ENCODE assay signal across 10 cellular contexts in the genomic region with DNA sequence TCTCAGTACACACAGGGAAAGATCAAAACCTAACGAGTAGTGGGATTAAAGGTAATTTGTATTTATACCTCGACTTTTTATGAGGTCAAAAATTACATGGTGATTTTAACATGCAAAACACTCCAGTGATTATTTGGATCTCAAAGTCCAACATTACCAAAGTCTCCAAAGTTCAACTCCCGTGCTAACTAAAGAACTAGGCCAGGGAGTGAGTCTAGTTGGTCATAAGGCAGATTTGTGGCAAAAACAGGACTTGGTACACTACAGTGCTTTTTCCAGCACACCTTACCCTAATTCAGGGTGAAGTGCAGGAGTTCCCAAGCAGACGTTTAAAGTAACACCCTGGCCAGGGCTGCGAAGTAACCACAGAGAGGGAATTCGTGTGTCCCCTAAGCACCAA. TPM values are rescaled to one million over a fixed set of nuclear protein-coding genes. Genes with fewer than 3 reads are reported as not detected.
DNase-seq lines count a peak whose midpoint lies in the region; ATAC-seq, FAIRE-seq and TF ChIP-seq lines count a peak whose summit lies in the region.
"Had no signal": no experiment of that assay in that cellular context is flagged by ENCODE, and none has a peak within 500 bp of the region (broad histone marks: within the 10 kb centered on the region; RNA-seq: fewer than 3 reads in every experiment).

No MANE protein-coding gene starts in this region.

- peaks cover 50% of the 10 kb centered on the region for H3K79me2 ChIP-seq in astrocyte (ENCODE audit: insufficient read depth, low read length)

- TF ChIP-seq CTCF in C4-2B (conservative IDR thresholded peaks at IDR 0.05) (no peak), astrocyte (IDR thresholded peaks at IDR 0.05; ENCODE audit: insufficient read depth, low read depth, low read length) (no peak)

- peaks cover 16% of the 10 kb centered on the region for H3K27me3 Mint-ChIP-seq in astrocyte (ENCODE audit: low read depth, unreplicated experiment)
- H3K27me3 Mint-ChIP-seq in naive thymus-derived CD4-positive, alpha-beta T cell, result peaks cover 18 to 31% (median 29%) of the 10 kb centered on the region in 5 donors

- intact Hi-C loops in naive thymus-derived CD4-positive, alpha-beta T cell (cut with micrococcal nuclease), result loop anchor here in 1 of 2 donors (5.0 kb wide), 2 partner anchors 180 to 380 kb away; a partner anchor contains a TSS

- peaks cover 6% of the 10 kb centered on the region for H3K36me3 Mint-ChIP-seq in astrocyte (ENCODE audit: low read depth, unreplicated experiment)
- H3K36me3 Mint-ChIP-seq in naive thymus-derived CD4-positive, alpha-beta T cell, result peaks cover 8 to 17% (median 14%) of the 10 kb centered on the region in 5 donors

- H3K36me3 ChIP-seq in HUES6 (ENCODE audit: control insufficient read depth, insufficient read depth, low read length), result peaks cover 20% of the 10 kb centered on the region
- H3K36me3 ChIP-seq in astrocyte (ENCODE audit: insufficient read depth, low read length), result peaks cover 8% of the 10 kb centered on the region
- peaks cover 0 to 9% (median 0%) of the 10 kb centered on the region in 3 experiments for H3K36me3 ChIP-seq in naive thymus-derived CD4-positive, alpha-beta T cell (ENCODE audit: control insufficient read depth in 2 of 3, insufficient read depth in 3 of 3, low read length in 3 of 3)

- POLR2A ChIA-PET in naive thymus-derived CD4-positive, alpha-beta T cell (lab: Charles Lee), result no interaction called here

- H3K27ac Mint-ChIP-seq in astrocyte (ENCODE audit: unreplicated experiment), result no peak overlapping the region
- H3K27ac Mint-ChIP-seq in naive thymus-derived CD4-positive, alpha-beta T cell, result peak overlapping the region in 8 of 9 donors; percentile 22 to 93 (median 58)

- CTCF ChIA-PET in naive thymus-derived CD4-positive, alpha-beta T cell (lab: Charles Lee), result no interaction called here

- peaks cover 5% of the 10 kb centered on the region for H3K4me1 Mint-ChIP-seq in astrocyte (ENCODE audit: low read depth, unreplicated experiment)
- peaks cover 21 to 67% (median 48%) of the 10 kb centered on the region in 7 donors for H3K4me1 Mint-ChIP-seq in naive thymus-derived CD4-positive, alpha-beta T cell

- peaks cover 22% of the 10 kb centered on the region for H4K20me1 ChIP-seq in astrocyte (ENCODE audit: insufficient read depth, low read length)

- ATAC-seq in naive thymus-derived CD4-positive, alpha-beta T cell, result no peak
- ATAC-seq in HG03439 (IDR thresholded peaks at IDR 0.05; ENCODE audit: unreplicated experiment), result no peak
- no peak for ATAC-seq in HG03095 (IDR thresholded peaks at IDR 0.05; ENCODE audit: unreplicated experiment)
- no peak for ATAC-seq in HG03469 (IDR thresholded peaks at IDR 0.05; ENCODE audit: unreplicated experiment)
- no peak for ATAC-seq in HG03097 (IDR thresholded peaks at IDR 0.05; ENCODE audit: low FRiP score, unreplicated experiment)
- ATAC-seq: body of pancreas had no signal

- peak overlapping the region; percentile 63 for H3K4me3 Mint-ChIP-seq in astrocyte (ENCODE audit: unreplicated experiment)
- H3K4me3 Mint-ChIP-seq in naive thymus-derived CD4-positive, alpha-beta T cell, result peak overlapping the region; percentile 57 to 98 (median 78)

- no peak for FAIRE-seq in astrocyte (lab: Jason Lieb, UNC)

- H3K4me1 ChIP-seq in HUES6 (ENCODE audit: control insufficient read depth, insufficient read depth, low read length) (0 out of 2 replicates have a peak, but pooled peaks cover 2% of the 10 kb centered on the region), astrocyte (ENCODE audit: insufficient read depth, low read length) (peaks cover 9% of the 10 kb centered on the region)
- peaks cover 7 to 13% of the 10 kb centered on the region in 2 donors for H3K4me1 ChIP-seq in naive thymus-derived CD4-positive, alpha-beta T cell (ENCODE audit: control insufficient read depth in 2 of 2, insufficient read depth in 2 of 2, low read length in 2 of 2)

- H2AFZ ChIP-seq in astrocyte (ENCODE audit: low read depth, low read length), result no peak overlapping the region

- DNase-seq in astrocyte (ENCODE audit: low read depth), result no peak
- no peak for DNase-seq in naive thymus-derived CD4-positive, alpha-beta T cell
- DNase-seq: body of pancreas, EL had no signal

- H3K9ac ChIP-seq in HUES6 (ENCODE audit: low read length), result no peak overlapping the region
- H3K9ac ChIP-seq in astrocyte (ENCODE audit: low read length), result no peak overlapping the region

- peaks cover 22% of the 10 kb centered on the region for H3K27me3 ChIP-seq in HUES6 (ENCODE audit: control insufficient read depth, insufficient read depth, low read length)
- H3K27me3 ChIP-seq in astrocyte (ENCODE audit: insufficient read depth, low read length), result peaks cover 14% of the 10 kb centered on the region
- H3K27me3 ChIP-seq in naive thymus-derived CD4-positive, alpha-beta T cell (ENCODE audit: control insufficient read depth in 2 of 2, insufficient read depth in 2 of 2, low read length in 2 of 2), result peaks cover 0 to 4% of the 10 kb centered on the region in 2 donors
- H3K27me3 ChIP-seq: body of pancreas had no signal

- H3K4me3 ChIP-seq in HUES6 (ENCODE audit: low read depth, low read length), result peak overlapping the region; percentile 33; the same call in 1 of the 2 replicates
- H3K4me3 ChIP-seq in astrocyte (ENCODE audit: insufficient read depth, low read depth, low read length), result no peak overlapping the region
- H3K4me3 ChIP-seq in naive thymus-derived CD4-positive, alpha-beta T cell (ENCODE audit: low read length), result no peak overlapping the region

- peak overlapping the region; percentile 86 for H3K4me2 ChIP-seq in astrocyte (ENCODE audit: low read length)

- H3K27ac ChIP-seq in C4-2B (peak overlapping the region; percentile 63), HUES6 (ENCODE audit: low read depth, low read length) (no peak overlapping the region), astrocyte (ENCODE audit: low read depth, low read length) (no peak overlapping the region)
- H3K27ac ChIP-seq in naive thymus-derived CD4-positive, alpha-beta T cell (ENCODE audit: low read depth, low read length), result no peak overlapping the region

- H3K9me3 ChIP-seq in HUES6 (ENCODE audit: control insufficient read depth, insufficient read depth, low read depth, low read length) (peaks cover 4% of the 10 kb centered on the region; the same call in 1 of the 2 replicates), astrocyte (ENCODE audit: insufficient read depth, low read depth, low read length) (no peaks in the 10 kb centered on the region)
- H3K9me3 ChIP-seq in naive thymus-derived CD4-positive, alpha-beta T cell (ENCODE audit: control insufficient read depth in 2 of 3, low read length in 3 of 3), result no peaks in the 10 kb centered on the region
- H3K9me3 ChIP-seq: body of pancreas had no signal

- peaks cover 3% of the 10 kb centered on the region for H3K9me3 Mint-ChIP-seq in astrocyte (ENCODE audit: unreplicated experiment)
- H3K9me3 Mint-ChIP-seq in naive thymus-derived CD4-positive, alpha-beta T cell, result peaks cover 0 to 5% (median 0%) of the 10 kb centered on the region in 11 donors

RNA-seq across cellular contexts. Expression of a gene that starts 1.1 kb away (rescaled TPM):
- 14.3 and 16.9 TPM in 2 replicates for total RNA-seq in astrocyte
- 10 to 100 TPM in 2 of 5 experiments, 1 to 10 TPM in 3; 4.6 to 15.3 (median 9.3) TPM for total RNA-seq in naive thymus-derived CD4-positive, alpha-beta T cell
- polyA plus RNA-seq in naive thymus-derived CD4-positive, alpha-beta T cell, result 10 to 100 TPM in 1 of 2 donors, 1 to 10 TPM in 1; 9.6 to 14.1 TPM

RNA-seq across cellular contexts. Expression of a gene that starts 2.4 kb away (rescaled TPM):
- total RNA-seq in astrocyte, result 0.70 and 1.1 TPM in 2 replicates
- under 1 TPM in 1 of 5 experiments, not detected in 4; 0.05 TPM for total RNA-seq in naive thymus-derived CD4-positive, alpha-beta T cell
- polyA plus RNA-seq in naive thymus-derived CD4-positive, alpha-beta T cell, result under 1 TPM in 1 of 2 donors, not detected in 1; 0.02 TPM

RNA-seq across cellular contexts. Expression of a gene that starts 14.4 kb away (rescaled TPM):
- 3.2 TPM in 2 replicates for total RNA-seq in astrocyte
- 10 to 100 TPM in 1 of 5 experiments, 1 to 10 TPM in 4; 2.7 to 13.1 (median 8.0) TPM for total RNA-seq in naive thymus-derived CD4-positive, alpha-beta T cell
- 10 to 100 TPM in 1 of 2 donors, 1 to 10 TPM in 1; 7.5 to 13.1 TPM for polyA plus RNA-seq in naive thymus-derived CD4-positive, alpha-beta T cell

RNA-seq across cellular contexts. Expression of a gene that starts 44.0 kb away (rescaled TPM):
- not detected in 2 replicates for total RNA-seq in astrocyte
- total RNA-seq in naive thymus-derived CD4-positive, alpha-beta T cell, result not detected
- polyA plus RNA-seq in naive thymus-derived CD4-positive, alpha-beta T cell, result not detected
- total RNA-seq: body of pancreas had no signal
